In the genomic region with DNA sequence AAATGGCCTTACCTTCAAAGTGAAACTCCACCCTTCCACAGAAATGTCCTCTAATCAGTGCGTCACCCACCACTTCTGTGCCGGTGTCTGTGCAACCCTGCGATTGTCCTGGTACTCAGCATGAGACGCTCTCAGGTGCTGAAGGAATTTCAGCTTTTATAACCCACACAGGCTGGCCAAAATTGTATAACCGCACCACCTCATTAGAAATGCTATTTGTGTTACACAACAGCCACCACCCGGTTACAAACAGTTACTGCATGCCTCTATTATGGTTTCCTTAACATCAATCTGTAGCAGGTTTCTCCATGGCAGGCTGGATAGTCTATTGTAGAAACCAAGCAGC, we compare ENCODE assay signal across 8 cellular contexts. TPM values are rescaled to one million over a fixed set of nuclear protein-coding genes. Genes with fewer than 3 reads are reported as not detected.
DNase-seq lines count a peak whose midpoint lies in the region; FAIRE-seq lines count a peak whose summit lies in the region.

No MANE protein-coding gene starts in this region.

- H3K27me3 ChIP-seq in small intestine (ENCODE audit: control insufficient read depth in 2 of 2, insufficient read depth in 2 of 2, low read length in 2 of 2): no peaks in the 10 kb centered on the region

- FAIRE-seq in small intestine (lab: Jason Lieb, UNC): no peak

- DNase-seq in NCI-H510A treated with DMSO at 0.1 percent for 48 hours (lab: John Stamatoyannopoulos, UW) (peak; percentile 44), NCI-H510A (lab: John Stamatoyannopoulos, UW) (no peak), H4 (ENCODE audit: low spot score) (peak; percentile 19), OCI-M1 (lab: John Stamatoyannopoulos, UW) (peak; percentile 50), caudate nucleus (lab: John Stamatoyannopoulos, UW) (peak in 22 of 61 donors; percentile 4 to 62 (median 30)), left kidney (ENCODE audit: low read depth, low spot score) (peak; percentile 59), ureter (ENCODE audit: low spot score) (peak; percentile 58), small intestine (no peak)

- H3K27ac ChIP-seq in caudate nucleus (ENCODE audit: low read depth, low read length) (peak overlapping the region; percentile 60), small intestine (ENCODE audit: low read depth in 1 of 2, low read length in 1 of 2) (no peak overlapping the region)

- peaks cover 0 to 1% of the 10 kb centered on the region in 2 donors for H3K4me1 ChIP-seq in small intestine (ENCODE audit: control insufficient read depth in 2 of 2, insufficient read depth in 1 of 2, low read depth in 1 of 2, low read length in 1 of 2)

- no peaks in the 10 kb centered on the region for H3K9me3 ChIP-seq in small intestine (ENCODE audit: control insufficient read depth, low read depth)

- no peak overlapping the region for H3K4me3 ChIP-seq in small intestine (ENCODE audit: low read depth in 1 of 2, low read length in 2 of 2)

- H3K36me3 ChIP-seq in small intestine (ENCODE audit: control insufficient read depth in 2 of 2, insufficient read depth in 2 of 2, low read length in 2 of 2): peaks cover 0 to 2% of the 10 kb centered on the region in 2 donors

- 53 to 64% (median 58%) methylated on average over 6 of the region's 6 CpGs for WGBS in small intestine, 3 donors

RNA-seq across cellular contexts. Expression of a gene that starts 51.5 kb away (rescaled TPM):
- total RNA-seq in H4 (2014; rRNA removed; shearing (Covaris generic)): 12.6 and 12.7 TPM in 2 replicates
- total RNA-seq in ureter: 58.8 TPM
- polyA plus RNA-seq in small intestine: 1 to 10 TPM; 1.4 to 5.1 (median 3.4) TPM

Comparison
In these comparisons a context has a peak if more than half of its experiments do, and no peak if none do; other contexts are left out.
1. DNase-seq: peak in NCI-H510A treated with DMSO at 0.1 percent for 48 hours (single experiment), H4 (single experiment), OCI-M1 (single experiment), left kidney (single experiment) and ureter (single experiment); none in NCI-H510A (single experiment) and small intestine (single experiment).